Comparison of ENCODE assay signal across 20 cellular contexts in genomic region chr2:109353806-109354745, GRCh38.
DNase-seq lines count a peak whose midpoint lies in the region; ATAC-seq and TF ChIP-seq lines count a peak whose summit lies in the region.
"Had no signal": no experiment of that assay in that cellular context is flagged by ENCODE, and none has a peak within 500 bp of the region (broad histone marks: within the 10 kb centered on the region; RNA-seq: fewer than 3 reads in every experiment).

No MANE protein-coding gene starts in this region.

- no peak for TF ChIP-seq EP300 in Ishikawa (IDR thresholded peaks at IDR 0.05; ENCODE audit: borderline replicate concordance)

- H2AFZ ChIP-seq in DND-41 (ENCODE audit: low read depth, low read length), result no peak overlapping the region
- H2AFZ ChIP-seq in neuronal stem cell (ENCODE audit: low read length), result no peak overlapping the region

- H4K91ac ChIP-seq in neuronal stem cell (ENCODE audit: low read depth, low read length, poor library complexity), result no peak overlapping the region

- H3K4ac ChIP-seq in neuronal stem cell (ENCODE audit: low read length), result no peak overlapping the region

- TF ChIP-seq CTCF in DND-41 (IDR thresholded peaks at IDR 0.05; ENCODE audit: borderline replicate concordance, extremely low read depth, low read length, poor library complexity, severe bottlenecking), result no peak
- TF ChIP-seq CTCF in colonic mucosa (IDR thresholded peaks at IDR 0.05), result no peak

- H3K23ac ChIP-seq in neuronal stem cell (ENCODE audit: low read depth, low read length, poor library complexity), result peak overlapping the region; percentile 38

- H3K4me1 Mint-ChIP-seq in activated naive CD8-positive, alpha-beta T cell treated with anti-CD3 and anti-CD28 coated beads for 36 hours, result peaks cover 26% of the 10 kb centered on the region

- intact Hi-C loops in colonic mucosa (cut with DNase I), result no loop called here

- H3K36me3 Mint-ChIP-seq in activated naive CD8-positive, alpha-beta T cell treated with anti-CD3 and anti-CD28 coated beads for 36 hours, result peaks cover 10% of the 10 kb centered on the region
- H3K36me3 Mint-ChIP-seq: CD4-positive, alpha-beta memory T cell had no signal

- no CpG with 5 or more reads among the region's 22 CpGs for WGBS in neuronal stem cell (ENCODE audit: extremely low coverage in 2 of 2, insufficient read length in 2 of 2, insufficient replicate concordance in 1 of 2), 2 donors

- H4K20me1 ChIP-seq in DND-41 (ENCODE audit: insufficient read depth, low read length), result no peaks in the 10 kb centered on the region

- H2AK5ac ChIP-seq in neuronal stem cell (ENCODE audit: low read depth, low read length), result peak overlapping the region; percentile 32

- H3K9me3 Mint-ChIP-seq in activated naive CD8-positive, alpha-beta T cell treated with anti-CD3 and anti-CD28 coated beads for 36 hours, result peaks cover 11% of the 10 kb centered on the region

- H3K9me3 ChIP-seq in DND-41 (ENCODE audit: insufficient read depth, low read length, severe bottlenecking), result no peaks in the 10 kb centered on the region
- H3K9me3 ChIP-seq in colonic mucosa, result peaks cover 4% of the 10 kb centered on the region
- H3K9me3 ChIP-seq in neuronal stem cell (replicated peaks in 1 of 2; ENCODE audit: control insufficient read depth in 2 of 2, insufficient read depth in 1 of 2, low read depth in 1 of 2, low read length in 2 of 2), result peaks cover 7 to 18% of the 10 kb centered on the region in 2 donors
- H3K9me3 ChIP-seq: Peyer's patch had no signal

- ATAC-seq in DND-41 (ENCODE audit: insufficient read depth, low read depth) (no peak), GM18909 (IDR thresholded peaks at IDR 0.05; ENCODE audit: poor library complexity, unreplicated experiment) (no peak)
- ATAC-seq: A549, Right ventricle myocardium inferior had no signal

- peak; percentile 0 for DNase-seq in DND-41
- peak; percentile 7 for DNase-seq in colonic mucosa
- DNase-seq in neuronal stem cell (ENCODE audit: low spot score), result no peak
- no peak for DNase-seq in LoVo (ENCODE audit: low spot score)
- no peak for DNase-seq in activated naive CD8-positive, alpha-beta T cell treated with anti-CD3 and anti-CD28 coated beads for 36 hours
- no peak for DNase-seq in MV-4-11 (lab: John Stamatoyannopoulos, UW)
- DNase-seq: Calu3; CD4-positive, alpha-beta memory T cell; IMR-90; Karpas-422; MG63; NCI-H1092; NCI-H2081 treated with DMSO at 0.1 percent for 48 hours; NCI-H446 treated with DMSO at 0.1 percent for 48 hours; NCI-H69 had no signal

- H2BK5ac ChIP-seq in neuronal stem cell (ENCODE audit: low read length), result no peak overlapping the region

- H4K8ac ChIP-seq in neuronal stem cell (ENCODE audit: low read depth, low read length), result no peak overlapping the region

- H3K4me2 ChIP-seq in DND-41 (ENCODE audit: insufficient read depth, low read length) (no peak overlapping the region), neuronal stem cell (ENCODE audit: insufficient read depth, low read length, poor library complexity, severe bottlenecking) (no peak overlapping the region)
- H3K4me2 ChIP-seq: A549 had no signal

- no peak overlapping the region for H3K4me3 Mint-ChIP-seq in activated naive CD8-positive, alpha-beta T cell treated with anti-CD3 and anti-CD28 coated beads for 36 hours
- H3K4me3 Mint-ChIP-seq: CD4-positive, alpha-beta memory T cell had no signal

- H3K27ac Mint-ChIP-seq in activated naive CD8-positive, alpha-beta T cell treated with anti-CD3 and anti-CD28 coated beads for 36 hours, result no peak overlapping the region
- H3K27ac Mint-ChIP-seq: CD4-positive, alpha-beta memory T cell had no signal

- peak overlapping the region; percentile 90 for H2BK15ac ChIP-seq in neuronal stem cell (ENCODE audit: low read length)

- H3K14ac ChIP-seq in neuronal stem cell (ENCODE audit: low read length), result peak overlapping the region; percentile 28

- H3K9ac ChIP-seq in DND-41 (ENCODE audit: low read depth, low read length) (no peak overlapping the region), colonic mucosa (ENCODE audit: low read depth in 2 of 2, low read length in 2 of 2) (no peak overlapping the region), neuronal stem cell (ENCODE audit: low read depth, low read length, poor library complexity) (no peak overlapping the region)

- H3K27me3 ChIP-seq in DND-41 (ENCODE audit: insufficient read depth, low read length, poor library complexity), result no peaks in the 10 kb centered on the region
- H3K27me3 ChIP-seq in colonic mucosa, result no peaks in the 10 kb centered on the region
- no peaks in the 10 kb centered on the region for H3K27me3 ChIP-seq in neuronal stem cell (ENCODE audit: control insufficient read depth in 3 of 3, insufficient read depth in 3 of 3, low read depth in 1 of 3, low read length in 3 of 3)
- H3K27me3 ChIP-seq: MG63, Peyer's patch had no signal

- H3K4me1 ChIP-seq in DND-41 (ENCODE audit: insufficient read depth, low read length), result peaks cover 28% of the 10 kb centered on the region
- H3K4me1 ChIP-seq in colonic mucosa, result peaks cover 4% of the 10 kb centered on the region
- H3K4me1 ChIP-seq in neuronal stem cell (ENCODE audit: control insufficient read depth in 2 of 2, insufficient read depth in 1 of 2, low read depth in 1 of 2, low read length in 2 of 2), result peaks cover 11 to 14% of the 10 kb centered on the region in 2 donors
- H3K4me1 ChIP-seq: A549 had no signal

- no peaks in the 10 kb centered on the region for H3K79me1 ChIP-seq in neuronal stem cell (ENCODE audit: low read depth, low read length)

- no peak for TF ChIP-seq RAD21 in Ishikawa (IDR thresholded peaks at IDR 0.05; ENCODE audit: low read depth)

- H3K4me3 ChIP-seq in DND-41 (ENCODE audit: low read depth in 1 of 2, low read length in 2 of 2) (no peak overlapping the region), colonic mucosa (no peak overlapping the region), neuronal stem cell (ENCODE audit: low read length in 2 of 2) (no peak overlapping the region)
- H3K4me3 ChIP-seq: A549, MG63, Peyer's patch had no signal

- no peaks in the 10 kb centered on the region for H3K79me2 ChIP-seq in DND-41 (ENCODE audit: insufficient read depth, low read length)

- peak overlapping the region; percentile 25 for H3K18ac ChIP-seq in neuronal stem cell (ENCODE audit: low read length)

- H2BK12ac ChIP-seq in neuronal stem cell (ENCODE audit: low read length), result no peak overlapping the region

- H3K36me3 ChIP-seq in DND-41 (ENCODE audit: insufficient read depth, low read length), result no peaks in the 10 kb centered on the region
- no peaks in the 10 kb centered on the region for H3K36me3 ChIP-seq in colonic mucosa
- peaks cover 0 to 2% of the 10 kb centered on the region in 2 donors for H3K36me3 ChIP-seq in neuronal stem cell (replicated peaks in 1 of 2; ENCODE audit: control insufficient read depth in 2 of 2, insufficient read depth in 2 of 2, low read length in 2 of 2)
- H3K36me3 ChIP-seq: MG63, Peyer's patch had no signal

- H3K27ac ChIP-seq in DND-41 (ENCODE audit: low read length) (no peak overlapping the region), colonic mucosa (no peak overlapping the region), neuronal stem cell (replicated peaks; ENCODE audit: low read length) (no peak overlapping the region)
- H3K27ac ChIP-seq: A549, Peyer's patch had no signal

- no peak overlapping the region for H2BK120ac ChIP-seq in neuronal stem cell (ENCODE audit: low read depth, low read length)

- no peaks in the 10 kb centered on the region for H3K27me3 Mint-ChIP-seq in activated naive CD8-positive, alpha-beta T cell treated with anti-CD3 and anti-CD28 coated beads for 36 hours
- H3K27me3 Mint-ChIP-seq: CD4-positive, alpha-beta memory T cell had no signal

TF ChIP-seq in Ishikawa, 13 proteins besides CTCF, POLR2A, EP300 and RAD21:
- TF ChIP-seq REST (IDR thresholded peaks at IDR 0.05; ENCODE audit: low read depth), result peak; percentile 68
- TF ChIP-seq ZBTB7A (IDR thresholded peaks at IDR 0.05; ENCODE audit: low read depth), result no peak
TF ChIP-seq in Ishikawa: peak in this region for 1.

Comparison
In these comparisons a context has a peak if more than half of its experiments do, and no peak if none do; other contexts are left out.
1. DNase-seq: peak in DND-41 (single experiment) and colonic mucosa (single experiment); none in neuronal stem cell (single experiment), LoVo (single experiment), activated naive CD8-positive, alpha-beta T cell treated with anti-CD3 and anti-CD28 coated beads for 36 hours (single experiment) and MV-4-11 (single experiment).